9 cellular contexts compared by ENCODE assay signal in the genomic region with DNA sequence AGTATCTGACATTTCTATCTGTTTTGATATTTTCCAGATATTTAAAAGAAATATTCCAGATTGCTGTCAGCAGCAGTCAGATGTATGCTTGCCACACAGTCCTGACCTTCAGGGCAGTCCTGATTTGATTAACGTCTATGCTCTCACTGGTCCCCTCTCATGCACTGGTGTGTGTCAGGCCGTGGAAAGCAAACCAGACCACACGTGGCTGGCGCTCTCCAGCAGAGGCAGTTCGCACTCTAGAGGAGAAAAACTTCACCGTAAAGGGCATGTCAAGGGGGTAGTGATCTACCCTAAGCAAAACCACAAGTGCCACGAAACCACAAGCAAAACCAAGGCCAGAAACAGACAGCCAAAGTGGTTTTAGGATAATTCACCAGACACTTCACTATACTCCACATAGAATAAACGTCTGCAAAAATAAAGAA. TPM values are rescaled to one million over a fixed set of nuclear protein-coding genes. Genes with fewer than 3 reads are reported as not detected.
A peak's percentile ranks its signal among the peaks of the same experiment; 100 is the strongest.
DNase-seq lines count a peak whose midpoint lies in the region; ATAC-seq and TF ChIP-seq lines count a peak whose summit lies in the region.
"Had no signal": no experiment of that assay in that cellular context is flagged by ENCODE, and none has a peak within 500 bp of the region (broad histone marks: within the 10 kb centered on the region; RNA-seq: fewer than 3 reads in every experiment).

No MANE protein-coding gene starts in this region.

- H3K4me3 Mint-ChIP-seq in activated T-cell treated with anti-CD3 and anti-CD28 coated beads, Interleukin-2, amount 50 U/mL, for 72 hours: no peak overlapping the region
- H3K4me3 Mint-ChIP-seq in stimulated activated naive CD8-positive, alpha-beta T cell treated with anti-CD3 and anti-CD28 coated beads, Interleukin-15, Interleukin-2, amounts not matched to agents 100 ng/mL and 50 ng/mL, for 24 hours: no peak overlapping the region

- no peak overlapping the region for H3K4me3 ChIP-seq in heart left ventricle
- H3K4me3 ChIP-seq in right atrium auricular region: no peak overlapping the region
- no peak overlapping the region for H3K4me3 ChIP-seq in mucosa of descending colon
- H3K4me3 ChIP-seq: right lobe of liver had no signal

- H3K36me3 ChIP-seq in heart left ventricle: peaks cover 0 to 92% (median 76%) of the 10 kb centered on the region in 9 donors
- H3K36me3 ChIP-seq in right atrium auricular region: peaks cover 32% of the 10 kb centered on the region
- peaks cover 5% of the 10 kb centered on the region for H3K36me3 ChIP-seq in mucosa of descending colon (ENCODE audit: low read depth)

- peaks cover 18% of the 10 kb centered on the region for H3K4me1 Mint-ChIP-seq in activated T-cell treated with anti-CD3 and anti-CD28 coated beads, Interleukin-2, amount 50 U/mL, for 72 hours (ENCODE audit: low read depth)
- H3K4me1 Mint-ChIP-seq in stimulated activated naive CD8-positive, alpha-beta T cell treated with anti-CD3 and anti-CD28 coated beads, Interleukin-15, Interleukin-2, amounts not matched to agents 100 ng/mL and 50 ng/mL, for 24 hours (ENCODE audit: low read depth): peaks cover 29% of the 10 kb centered on the region

- DNase-seq in heart left ventricle (no peak), right atrium auricular region (ENCODE audit: low spot score) (no peak), NCI-H510A treated with DMSO at 0.1 percent for 48 hours (lab: John Stamatoyannopoulos, UW) (no peak), LoVo (ENCODE audit: low spot score) (no peak), mucosa of descending colon (no peak)
- DNase-seq in activated T-cell treated with anti-CD3 and anti-CD28 coated beads, Interleukin-2, amount 50 U/mL, for 72 hours: no peak
- DNase-seq: right lobe of liver had no signal

- H3K4me1 ChIP-seq in heart left ventricle: peaks cover 0 to 37% (median 4%) of the 10 kb centered on the region in 12 donors
- no peaks in the 10 kb centered on the region for H3K4me1 ChIP-seq in right atrium auricular region
- no peaks in the 10 kb centered on the region for H3K4me1 ChIP-seq in mucosa of descending colon (ENCODE audit: low read depth)
- H3K4me1 ChIP-seq: right lobe of liver had no signal

- H3K9me3 Mint-ChIP-seq in activated T-cell treated with anti-CD3 and anti-CD28 coated beads, Interleukin-2, amount 50 U/mL, for 72 hours: no peaks in the 10 kb centered on the region
- no peaks in the 10 kb centered on the region for H3K9me3 Mint-ChIP-seq in stimulated activated naive CD8-positive, alpha-beta T cell treated with anti-CD3 and anti-CD28 coated beads, Interleukin-15, Interleukin-2, amounts not matched to agents 100 ng/mL and 50 ng/mL, for 24 hours

- no peak for TF ChIP-seq POLR2A in heart left ventricle (IDR thresholded peaks at IDR 0.05)

- TF ChIP-seq CTCF in heart left ventricle (IDR thresholded peaks at IDR 0.05) (no peak), right atrium auricular region (IDR thresholded peaks at IDR 0.05) (no peak), mucosa of descending colon (IDR thresholded peaks at IDR 0.05) (no peak)

- peaks cover 0 to 6% of the 10 kb centered on the region in 2 donors for H3K36me3 Mint-ChIP-seq in activated T-cell treated with anti-CD3 and anti-CD28 coated beads, Interleukin-2, amount 50 U/mL, for 72 hours (ENCODE audit: insufficient read depth in 2 of 2)
- H3K36me3 Mint-ChIP-seq in stimulated activated naive CD8-positive, alpha-beta T cell treated with anti-CD3 and anti-CD28 coated beads, Interleukin-15, Interleukin-2, amounts not matched to agents 100 ng/mL and 50 ng/mL, for 24 hours (ENCODE audit: low read depth): peaks cover 67% of the 10 kb centered on the region

- intact Hi-C loops in heart left ventricle (cut with DNase I) (no loop called here), mucosa of descending colon (cut with DNase I, micrococcal nuclease) (no loop called here)

- H3K27me3 Mint-ChIP-seq in activated T-cell treated with anti-CD3 and anti-CD28 coated beads, Interleukin-2, amount 50 U/mL, for 72 hours (ENCODE audit: low read depth): no peaks in the 10 kb centered on the region
- H3K27me3 Mint-ChIP-seq in stimulated activated naive CD8-positive, alpha-beta T cell treated with anti-CD3 and anti-CD28 coated beads, Interleukin-15, Interleukin-2, amounts not matched to agents 100 ng/mL and 50 ng/mL, for 24 hours: no peaks in the 10 kb centered on the region

- H3K27ac Mint-ChIP-seq in activated T-cell treated with anti-CD3 and anti-CD28 coated beads, Interleukin-2, amount 50 U/mL, for 72 hours: no peak overlapping the region
- H3K27ac Mint-ChIP-seq in stimulated activated naive CD8-positive, alpha-beta T cell treated with anti-CD3 and anti-CD28 coated beads, Interleukin-15, Interleukin-2, amounts not matched to agents 100 ng/mL and 50 ng/mL, for 24 hours: peak overlapping the region; percentile 65

- ATAC-seq in heart left ventricle (peak in 3 of 4 donors; percentile 69 to 80 (median 72)), HG03354 (IDR thresholded peaks at IDR 0.05; ENCODE audit: poor library complexity, severe bottlenecking, unreplicated experiment) (peak; percentile 73), mucosa of descending colon (no peak)
- ATAC-seq in activated T-cell treated with anti-CD3 and anti-CD28 coated beads, Interleukin-2, amount 50 U/mL, for 72 hours (replicated peaks in 1 of 2): peak; percentile 40 to 52

- H3K27ac ChIP-seq in heart left ventricle (peak overlapping the region in 1 of 12 donors; percentile 0), right atrium auricular region (no peak overlapping the region)
- H3K27ac ChIP-seq: right lobe of liver had no signal

- H3K27me3 ChIP-seq in heart left ventricle: no peaks in the 10 kb centered on the region
- H3K27me3 ChIP-seq in right atrium auricular region: no peaks in the 10 kb centered on the region
- H3K27me3 ChIP-seq: right lobe of liver had no signal

- H3K9me3 ChIP-seq in heart left ventricle (no peaks in the 10 kb centered on the region), right atrium auricular region (no peaks in the 10 kb centered on the region), mucosa of descending colon (no peaks in the 10 kb centered on the region)
- H3K9me3 ChIP-seq: right lobe of liver had no signal

- 53 to 64% (median 63%) methylated on average over 8 of the region's 8 CpGs for WGBS in heart left ventricle, 4 donors

RNA-seq across cellular contexts. Expression of a gene that starts 26.5 kb away (rescaled TPM):
- total RNA-seq in heart left ventricle (10 to 100 TPM in 8 of 9 donors, 1 to 10 TPM in 1; 9.7 to 65.9 (median 15.3) TPM), right atrium auricular region (1 to 10 TPM; 7.5 to 8.5 TPM), mucosa of descending colon (10 to 100 TPM; 55.7 to 77.0 (median 61.8) TPM)
- 10 to 100 TPM in 1 of 2 donors, 1 to 10 TPM in 1; 6.8 to 12.6 TPM for polyA plus RNA-seq in heart left ventricle
- total RNA-seq in activated T-cell treated with anti-CD3 and anti-CD28 coated beads, Interleukin-2, amount 50 U/mL, for 72 hours: 10 to 100 TPM; 49.9 to 71.5 TPM
